8 cellular contexts compared by ENCODE assay signal in genomic region chr11:3378426-3379423, GRCh38. TPM values are rescaled to one million over a fixed set of nuclear protein-coding genes. Genes with fewer than 3 reads are reported as not detected.
DNase-seq lines count a peak whose midpoint lies in the region; ATAC-seq and TF ChIP-seq lines count a peak whose summit lies in the region.

TSS of gene ZNF195 (minus strand) at chr11:3379146. CDS start at chr11:3379040, 106 bp downstream.

- H3K9me3 Mint-ChIP-seq in chondrocyte (ENCODE audit: low read depth): no peaks in the 10 kb centered on the region

- DNase-seq in AML-193 (lab: John Stamatoyannopoulos, UW): peak; percentile 97
- peak; percentile 91 for DNase-seq in NCI-H510A treated with DMSO at 0.1 percent for 48 hours (lab: John Stamatoyannopoulos, UW)
- peak; percentile 97 for DNase-seq in activated CD4-positive, alpha-beta T cell treated with anti-CD3 and anti-CD28 coated beads for 24 hours (ENCODE audit: low read depth in 2 of 2)
- peak; percentile 98 for DNase-seq in chondrocyte (ENCODE audit: low spot score)
- peak; percentile 95 for DNase-seq in kidney glomerular epithelial cell (lab: John Stamatoyannopoulos, UW)
- peak; percentile 90 to 97 for DNase-seq in stimulated activated CD4-positive, alpha-beta T cell treated with anti-CD3 and anti-CD28 coated beads, Interleukin-1b, Interleukin-23, amount 100 ng/mL, for 1 hour (ENCODE audit: low read depth in 2 of 2)

- TF ChIP-seq POLR2A in GM19193 (IDR thresholded peaks at IDR 0.05; ENCODE audit: extremely low read depth, insufficient read depth, insufficient read length): peak; percentile 84

- H3K27ac Mint-ChIP-seq in chondrocyte (ENCODE audit: unreplicated experiment): peak within 1 kb of the TSS; percentile 97

- H3K27me3 Mint-ChIP-seq in chondrocyte (ENCODE audit: low read depth): no peaks in the 10 kb centered on the region

- ATAC-seq in HG03439 (IDR thresholded peaks at IDR 0.05; ENCODE audit: unreplicated experiment): peak; percentile 98

- H3K4me1 Mint-ChIP-seq in chondrocyte (ENCODE audit: low read depth): peaks cover 38% of the 10 kb centered on the region

- TF ChIP-seq CTCF in chondrocyte (IDR thresholded peaks at IDR 0.05): no peak

- H3K36me3 Mint-ChIP-seq in chondrocyte (ENCODE audit: low read depth): peaks cover 10% of the 10 kb centered on the region

- H3K4me3 Mint-ChIP-seq in chondrocyte (ENCODE audit: unreplicated experiment): peak within 1 kb of the TSS; percentile 97

RNA-seq across cellular contexts. Expression of gene ZNF195, which starts in this region (rescaled TPM):
- total RNA-seq in chondrocyte: 15.3 to 18.1 TPM (median 17.5 TPM) in 3 replicates

Comparison
In these comparisons a context has a peak if more than half of its experiments do, and no peak if none do; other contexts are left out.
1. Peak in every context shown above with its lines: DNase-seq and ATAC-seq.